Comparison of ENCODE assay signal across 1 cellular context in genomic region chr17:42122371-42123303, GRCh38.
TF ChIP-seq lines count a peak whose summit lies in the region.

HSPB9 (plus strand) TSS chr17:42122804; CDS start chr17:42122851, 47 bp downstream.

TF ChIP-seq in HEK293, 187 proteins besides CTCF, POLR2A, EP300 and RAD21 (continued from another document):
- TF ChIP-seq BCL11B (tag by site-specific recombination; IDR thresholded peaks at IDR 0.05; ENCODE audit: low read depth) = peak; percentile 46; the same call in 1 of the 2 replicates
